Comparison of ENCODE assay signal across 27 cellular contexts in the genomic region with DNA sequence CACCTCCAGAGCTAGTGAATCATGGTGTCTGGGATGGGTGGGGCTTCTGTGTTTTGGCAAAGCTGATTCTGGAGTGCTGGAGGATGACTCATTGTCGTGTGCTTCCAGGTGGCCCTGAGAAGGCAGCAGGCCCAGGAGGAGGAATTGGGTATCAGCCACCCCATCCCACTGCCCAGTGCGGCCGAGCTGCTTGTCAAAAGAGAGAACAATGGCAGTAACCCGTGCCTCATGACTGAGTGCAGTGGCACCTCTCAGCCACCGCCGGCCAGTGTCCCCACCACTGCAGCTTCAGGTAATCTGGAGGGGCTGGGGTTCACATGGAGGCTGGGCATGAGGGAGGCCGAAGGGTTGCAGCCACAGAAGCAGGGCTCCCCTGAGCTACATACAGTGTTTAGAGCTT. TPM values are rescaled to one million over a fixed set of nuclear protein-coding genes. Genes with fewer than 3 reads are reported as not detected.
DNase-seq lines count a peak whose midpoint lies in the region; ATAC-seq and TF ChIP-seq lines count a peak whose summit lies in the region.
"Had no signal": no experiment of that assay in that cellular context is flagged by ENCODE, and none has a peak within 500 bp of the region (broad histone marks: within the 10 kb centered on the region; RNA-seq: fewer than 3 reads in every experiment).

No MANE protein-coding gene starts in this region.

- no peak overlapping the region for H3K18ac ChIP-seq in H9 (ENCODE audit: insufficient read length, low read depth, low read length)

- no peak overlapping the region for H2BK120ac ChIP-seq in H9 (ENCODE audit: low read depth, low read length, poor library complexity, severe bottlenecking)

- peak; percentile 57 for ATAC-seq in WTC11
- ATAC-seq in activated CD4-positive, CD25-positive, alpha-beta regulatory T cell treated with anti-CD3 and anti-CD28 coated beads, Interleukin-2, amount 50 U/mL, for 24 hours, result no peak

- no peaks in the 10 kb centered on the region for H4K20me1 ChIP-seq in H9 (ENCODE audit: control insufficient read depth, insufficient read depth, insufficient read length)
- H4K20me1 ChIP-seq: BLaER1 had no signal

- H4K91ac ChIP-seq in H9 (ENCODE audit: insufficient read length, low read depth, low read length), result no peak overlapping the region

- H3K36me3 ChIP-seq in effector memory CD4-positive, alpha-beta T cell (ENCODE audit: control insufficient read depth, insufficient read depth, low read length), result no peaks in the 10 kb centered on the region
- H3K36me3 ChIP-seq: BLaER1, right atrium auricular region, spleen, stomach, transverse colon had no signal

- CTCF ChIA-PET in WTC11 (lab: Charles Lee), result interaction anchor here (0.6 to 1.2 kb wide), 5 partner anchors 34 to 163 kb away, joined by 3 to 4 read pairs (median 4); no protein-coding TSS in a partner anchor

- H3K14ac ChIP-seq in H9 (ENCODE audit: insufficient read depth, low read length), result no peak overlapping the region

- H3K9ac ChIP-seq in H9 (ENCODE audit: extremely low read depth, insufficient read length, low read length), result no peak overlapping the region
- H3K9ac ChIP-seq: BLaER1 had no signal

- peaks cover 97% of the 10 kb centered on the region for H3K27me3 Mint-ChIP-seq in H9 (ENCODE audit: low read depth)
- peaks cover 84% of the 10 kb centered on the region for H3K27me3 Mint-ChIP-seq in WTC11 (ENCODE audit: low read depth)

- H3K56ac ChIP-seq in H9 (ENCODE audit: insufficient read length, low read depth, low read length), result no peak overlapping the region

- H3K9me3 Mint-ChIP-seq in H9 (peaks cover 0 to 4% of the 10 kb centered on the region in 2 experiments; a peak in 1 of 5 replicates), WTC11 (no peaks in the 10 kb centered on the region)
- H3K9me3 Mint-ChIP-seq: activated T-cell treated with anti-CD3 and anti-CD28 coated beads, Interleukin-2, amount 50 U/mL, for 72 hours; central memory CD8-positive, alpha-beta T cell had no signal

- H3K79me1 ChIP-seq in H9 (ENCODE audit: insufficient read depth, low read depth, low read length, poor library complexity, severe bottlenecking), result no peaks in the 10 kb centered on the region

- H2BK12ac ChIP-seq in H9 (ENCODE audit: insufficient read length, low read depth, low read length), result no peak overlapping the region

- no peaks in the 10 kb centered on the region for H3K79me2 ChIP-seq in H9 (ENCODE audit: insufficient read depth, low read length)

- no peak for TF ChIP-seq CTCF in H9 (conservative IDR thresholded peaks at IDR 0.05)
- TF ChIP-seq CTCF in WTC11 (IDR thresholded peaks at IDR 0.05), result no peak

- no peak overlapping the region for H3K4ac ChIP-seq in H9 (ENCODE audit: low read depth, low read length)

- DNase-seq in A172 (ENCODE audit: low spot score), result peak; percentile 67
- DNase-seq in H9, result peak; percentile 55
- peak; percentile 24 for DNase-seq in WTC11 (ENCODE audit: low spot score)
- peak; percentile 20 for DNase-seq in iPS-NIHi11 (ENCODE audit: low spot score)
- no peak for DNase-seq in activated CD4-positive, alpha-beta T cell treated with anti-CD3 and anti-CD28 coated beads, Interleukin-2, amount 50 U/mL, for 4 hours
- no peak for DNase-seq in effector memory CD4-positive, alpha-beta T cell
- no peak for DNase-seq in NCI-H226
- DNase-seq: activated naive CD4-positive, alpha-beta T cell treated with anti-CD3 and anti-CD28 coated beads, Interleukin-2, amount 50 U/mL, for 16 hours; activated T-cell treated with anti-CD3 and anti-CD28 coated beads, Interleukin-2, amount 50 U/mL, for 72 hours; anterior cingulate cortex; COR-L47; HCEC 1CT; KG1; NCI-H187; NCI-H748 treated with DMSO at 0.1 percent for 48 hours; occipital lobe; SHP77; spleen; stimulated activated CD4-positive, alpha-beta T cell treated with anti-CD3 and anti-CD28 coated beads, Interleukin-4, amount 100 ng/mL, for 24 hours; stomach; transverse colon had no signal

- H3K4me2 ChIP-seq in H9 (ENCODE audit: insufficient read depth, insufficient read length, low read length), result no peak overlapping the region
- H3K4me2 ChIP-seq: BLaER1 had no signal

- H3K23me2 ChIP-seq in H9 (ENCODE audit: insufficient read length, low read depth, low read length, poor library complexity, severe bottlenecking), result peaks cover 4% of the 10 kb centered on the region

- no peak overlapping the region for H3T11ph ChIP-seq in H9 (ENCODE audit: low read length)

- H3K36me3 Mint-ChIP-seq in H9 (ENCODE audit: insufficient read depth in 1 of 3, low read depth in 3 of 3) (no peaks in the 10 kb centered on the region), WTC11 (no peaks in the 10 kb centered on the region)

- no peak overlapping the region for H2BK15ac ChIP-seq in H9 (ENCODE audit: low read depth, low read length)

- no peak overlapping the region for H3K23ac ChIP-seq in H9 (ENCODE audit: insufficient read length, low read depth, low read length)

- H3K27ac ChIP-seq in H9 (ENCODE audit: insufficient read length, low read depth, low read length), result no peak overlapping the region
- H3K27ac ChIP-seq in effector memory CD4-positive, alpha-beta T cell (ENCODE audit: insufficient read depth, low read length, poor library complexity, severe bottlenecking), result no peak overlapping the region
- H3K27ac ChIP-seq: BLaER1, right atrium auricular region, spleen, stomach, transverse colon had no signal

- H2AK5ac ChIP-seq in H9 (ENCODE audit: insufficient read length, low read length), result no peak overlapping the region

- no peak overlapping the region for H3K4me3 ChIP-seq in effector memory CD4-positive, alpha-beta T cell (ENCODE audit: insufficient read depth, low read depth, low read length, poor library complexity, severe bottlenecking)
- H3K4me3 ChIP-seq: BLaER1, right atrium auricular region, spleen, stomach, transverse colon had no signal

- H3K27me3 ChIP-seq in H9 (ENCODE audit: insufficient read depth, low read length), result peaks cover 39% of the 10 kb centered on the region
- H3K27me3 ChIP-seq in effector memory CD4-positive, alpha-beta T cell (replicated peaks; ENCODE audit: control insufficient read depth, insufficient read depth, low read length, poor library complexity, severe bottlenecking), result peaks cover 15% of the 10 kb centered on the region

- H3K4me1 ChIP-seq in H9 (ENCODE audit: insufficient read depth, low read length), result no peaks in the 10 kb centered on the region
- H3K4me1 ChIP-seq in effector memory CD4-positive, alpha-beta T cell (ENCODE audit: control insufficient read depth, insufficient read depth, low read length, poor library complexity, severe bottlenecking), result peaks cover 4% of the 10 kb centered on the region

- no CpG with 5 or more reads among the region's 7 CpGs for WGBS in H9 (ENCODE audit: extremely low coverage, insufficient read length, low lambda C conversion rate)

- H2AFZ ChIP-seq in H9 (ENCODE audit: low read length), result no peak overlapping the region

- H3K27ac Mint-ChIP-seq in H9 (no peak overlapping the region), WTC11 (no peak overlapping the region)
- H3K27ac Mint-ChIP-seq: activated T-cell treated with anti-CD3 and anti-CD28 coated beads, Interleukin-2, amount 50 U/mL, for 72 hours had no signal

- no peak overlapping the region for H4K8ac ChIP-seq in H9 (replicated peaks; ENCODE audit: insufficient read length, low read depth, low read length)

- no peaks in the 10 kb centered on the region for H3K9me3 ChIP-seq in H9 (ENCODE audit: control insufficient read depth, low read depth, low read length)
- H3K9me3 ChIP-seq in effector memory CD4-positive, alpha-beta T cell (ENCODE audit: control insufficient read depth, low read length), result no peaks in the 10 kb centered on the region
- H3K9me3 ChIP-seq: right atrium auricular region, spleen, stomach, transverse colon had no signal

- no peak overlapping the region for H3K4me3 Mint-ChIP-seq in H9
- no peak overlapping the region for H3K4me3 Mint-ChIP-seq in WTC11
- H3K4me3 Mint-ChIP-seq: activated T-cell treated with anti-CD3 and anti-CD28 coated beads, Interleukin-2, amount 50 U/mL, for 72 hours; central memory CD8-positive, alpha-beta T cell had no signal

- H2BK5ac ChIP-seq in H9 (ENCODE audit: insufficient read length, low read length), result no peak overlapping the region

- POLR2A ChIA-PET in WTC11 (lab: Charles Lee), result no interaction called here

- no peak overlapping the region for H4K5ac ChIP-seq in H9 (ENCODE audit: insufficient read length, low read depth, low read length)

- no peak overlapping the region for H2BK20ac ChIP-seq in H9 (ENCODE audit: low read depth, low read length, poor library complexity, severe bottlenecking)

- peaks cover 16 to 20% of the 10 kb centered on the region in 2 experiments for H3K4me1 Mint-ChIP-seq in H9
- peaks cover 12% of the 10 kb centered on the region for H3K4me1 Mint-ChIP-seq in WTC11
- H3K4me1 Mint-ChIP-seq: central memory CD8-positive, alpha-beta T cell had no signal

TF ChIP-seq in WTC11, 78 proteins besides CTCF, POLR2A, EP300 and RAD21 (continues in another document):
- TF ChIP-seq, protein P1, sequence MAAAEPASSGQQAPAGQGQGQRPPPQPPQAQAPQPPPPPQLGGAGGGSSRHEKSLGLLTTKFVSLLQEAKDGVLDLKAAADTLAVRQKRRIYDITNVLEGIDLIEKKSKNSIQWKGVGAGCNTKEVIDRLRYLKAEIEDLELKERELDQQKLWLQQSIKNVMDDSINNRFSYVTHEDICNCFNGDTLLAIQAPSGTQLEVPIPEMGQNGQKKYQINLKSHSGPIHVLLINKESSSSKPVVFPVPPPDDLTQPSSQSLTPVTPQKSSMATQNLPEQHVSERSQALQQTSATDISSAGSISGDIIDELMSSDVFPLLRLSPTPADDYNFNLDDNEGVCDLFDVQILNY (CRISPR knock-in tag; IDR thresholded peaks at IDR 0.05), result no peak
- TF ChIP-seq, protein P2, sequence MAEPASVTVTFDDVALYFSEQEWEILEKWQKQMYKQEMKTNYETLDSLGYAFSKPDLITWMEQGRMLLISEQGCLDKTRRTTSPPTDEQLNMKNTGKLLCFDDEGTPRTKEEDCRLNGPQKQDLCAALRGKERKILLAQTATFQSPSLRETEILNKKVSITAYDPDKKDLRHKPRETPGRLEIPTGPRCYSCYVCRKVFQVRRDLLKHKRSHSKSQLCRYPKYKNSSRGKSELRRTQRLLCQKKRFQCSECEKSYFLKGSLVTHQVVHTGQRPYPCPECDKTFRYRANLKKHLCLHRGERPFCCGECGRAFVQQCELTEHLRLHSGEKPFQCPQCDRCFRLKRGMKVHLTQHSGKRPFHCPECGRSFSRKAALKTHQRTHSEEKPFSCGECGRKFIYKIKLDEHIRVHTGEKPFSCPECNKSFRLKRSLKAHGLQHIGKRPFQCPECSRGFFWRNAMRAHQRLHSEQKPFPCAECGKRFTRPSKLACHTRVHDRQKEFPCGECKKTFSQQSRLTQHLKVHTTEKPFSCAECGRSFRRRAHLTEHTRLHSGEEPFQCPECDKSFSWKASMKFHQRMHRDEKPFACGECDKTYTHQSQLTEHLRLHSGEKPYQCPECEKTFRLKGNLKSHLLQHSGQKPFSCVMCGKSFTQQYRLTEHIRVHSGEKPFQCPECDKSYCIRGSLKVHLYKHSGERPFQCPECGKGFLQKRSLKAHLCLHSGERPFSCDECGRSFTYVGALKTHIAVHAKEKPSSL (CRISPR knock-in tag; conservative IDR thresholded peaks at IDR 0.05), result no peak
- TF ChIP-seq ZNF317 (CRISPR knock-in tag; IDR thresholded peaks at IDR 0.05; ENCODE audit: borderline replicate concordance, low read depth), result no peak

RNA-seq across cellular contexts. Expression of a gene that starts 5.4 kb away (rescaled TPM):
- 0.46 and 0.78 TPM in 2 replicates for total RNA-seq in A172 (2014; rRNA removed; shearing (Covaris generic))
- not detected in 2 replicates for total RNA-seq in H9 (2021)
- total RNA-seq in WTC11 (2021), result not detected in 3 replicates
- total RNA-seq: activated CD8-positive, alpha-beta memory T cell treated with anti-CD3 and anti-CD28 coated beads for 36 hours; OCI-LY7; right atrium auricular region; spleen; stomach; transverse colon had no signal

Comparison
In these comparisons a context has a peak if more than half of its experiments do, and no peak if none do; other contexts are left out.
1. DNase-seq: peak in A172 (single experiment), H9 (single experiment), WTC11 (single experiment) and iPS-NIHi11 (single experiment); none in activated CD4-positive, alpha-beta T cell treated with anti-CD3 and anti-CD28 coated beads, Interleukin-2, amount 50 U/mL, for 4 hours (0 of 2), effector memory CD4-positive, alpha-beta T cell (0 of 3) and NCI-H226 (single experiment).